1 cellular context compared by ENCODE assay signal in genomic region chr17:63519972-63520882, GRCh38.
TF ChIP-seq lines count a peak whose summit lies in the region.

No MANE protein-coding gene starts in this region.

TF ChIP-seq in HepG2, 621 proteins besides CTCF, POLR2A, EP300 and RAD21 (continued from another document and continues in another):
- TF ChIP-seq, protein P1, sequence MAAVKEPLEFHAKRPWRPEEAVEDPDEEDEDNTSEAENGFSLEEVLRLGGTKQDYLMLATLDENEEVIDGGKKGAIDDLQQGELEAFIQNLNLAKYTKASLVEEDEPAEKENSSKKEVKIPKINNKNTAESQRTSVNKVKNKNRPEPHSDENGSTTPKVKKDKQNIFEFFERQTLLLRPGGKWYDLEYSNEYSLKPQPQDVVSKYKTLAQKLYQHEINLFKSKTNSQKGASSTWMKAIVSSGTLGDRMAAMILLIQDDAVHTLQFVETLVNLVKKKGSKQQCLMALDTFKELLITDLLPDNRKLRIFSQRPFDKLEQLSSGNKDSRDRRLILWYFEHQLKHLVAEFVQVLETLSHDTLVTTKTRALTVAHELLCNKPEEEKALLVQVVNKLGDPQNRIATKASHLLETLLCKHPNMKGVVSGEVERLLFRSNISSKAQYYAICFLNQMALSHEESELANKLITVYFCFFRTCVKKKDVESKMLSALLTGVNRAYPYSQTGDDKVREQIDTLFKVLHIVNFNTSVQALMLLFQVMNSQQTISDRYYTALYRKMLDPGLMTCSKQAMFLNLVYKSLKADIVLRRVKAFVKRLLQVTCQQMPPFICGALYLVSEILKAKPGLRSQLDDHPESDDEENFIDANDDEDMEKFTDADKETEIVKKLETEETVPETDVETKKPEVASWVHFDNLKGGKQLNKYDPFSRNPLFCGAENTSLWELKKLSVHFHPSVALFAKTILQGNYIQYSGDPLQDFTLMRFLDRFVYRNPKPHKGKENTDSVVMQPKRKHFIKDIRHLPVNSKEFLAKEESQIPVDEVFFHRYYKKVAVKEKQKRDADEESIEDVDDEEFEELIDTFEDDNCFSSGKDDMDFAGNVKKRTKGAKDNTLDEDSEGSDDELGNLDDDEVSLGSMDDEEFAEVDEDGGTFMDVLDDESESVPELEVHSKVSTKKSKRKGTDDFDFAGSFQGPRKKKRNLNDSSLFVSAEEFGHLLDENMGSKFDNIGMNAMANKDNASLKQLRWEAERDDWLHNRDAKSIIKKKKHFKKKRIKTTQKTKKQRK (IDR thresholded peaks at IDR 0.05; ENCODE audit: low read length), result no peak
- TF ChIP-seq, protein P2, sequence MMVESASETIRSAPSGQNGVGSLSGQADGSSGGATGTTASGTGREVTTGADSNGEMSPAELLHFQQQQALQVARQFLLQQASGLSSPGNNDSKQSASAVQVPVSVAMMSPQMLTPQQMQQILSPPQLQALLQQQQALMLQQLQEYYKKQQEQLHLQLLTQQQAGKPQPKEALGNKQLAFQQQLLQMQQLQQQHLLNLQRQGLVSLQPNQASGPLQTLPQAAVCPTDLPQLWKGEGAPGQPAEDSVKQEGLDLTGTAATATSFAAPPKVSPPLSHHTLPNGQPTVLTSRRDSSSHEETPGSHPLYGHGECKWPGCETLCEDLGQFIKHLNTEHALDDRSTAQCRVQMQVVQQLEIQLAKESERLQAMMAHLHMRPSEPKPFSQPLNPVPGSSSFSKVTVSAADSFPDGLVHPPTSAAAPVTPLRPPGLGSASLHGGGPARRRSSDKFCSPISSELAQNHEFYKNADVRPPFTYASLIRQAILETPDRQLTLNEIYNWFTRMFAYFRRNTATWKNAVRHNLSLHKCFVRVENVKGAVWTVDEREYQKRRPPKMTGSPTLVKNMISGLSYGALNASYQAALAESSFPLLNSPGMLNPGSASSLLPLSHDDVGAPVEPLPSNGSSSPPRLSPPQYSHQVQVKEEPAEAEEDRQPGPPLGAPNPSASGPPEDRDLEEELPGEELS (CRISPR knock-in tag; IDR thresholded peaks at IDR 0.05), result peak; percentile 92
- TF ChIP-seq ZIK1 (CRISPR knock-in tag; IDR thresholded peaks at IDR 0.05; ENCODE audit: borderline replicate concordance, low read depth), result no peak; the same call in 1 of the 2 replicates
- TF ChIP-seq FOXK1 (CRISPR knock-in tag; IDR thresholded peaks at IDR 0.05; ENCODE audit: borderline replicate concordance, low read depth), result peak; percentile 46; the same call in 1 of the 2 replicates
- no peak for TF ChIP-seq ZNF616 (CRISPR knock-in tag; IDR thresholded peaks at IDR 0.05; ENCODE audit: low read depth)
- TF ChIP-seq HDAC2 (CRISPR knock-in tag; IDR thresholded peaks at IDR 0.05), result peak; percentile 95
- TF ChIP-seq ZNF746 (CRISPR knock-in tag; IDR thresholded peaks at IDR 0.05), result peak; percentile 95
- peak; percentile 65; the same call in 1 of the 2 replicates for TF ChIP-seq ZNF430 (CRISPR knock-in tag; IDR thresholded peaks at IDR 0.05)
- peak; percentile 67; the same call in 1 of the 2 replicates for TF ChIP-seq NCOA1 (CRISPR knock-in tag; IDR thresholded peaks at IDR 0.05)
- TF ChIP-seq ZBTB25 (CRISPR knock-in tag; IDR thresholded peaks at IDR 0.05), result no peak
- no peak for TF ChIP-seq CBX1 (IDR thresholded peaks at IDR 0.05; ENCODE audit: low read depth)
- TF ChIP-seq, protein P3, sequence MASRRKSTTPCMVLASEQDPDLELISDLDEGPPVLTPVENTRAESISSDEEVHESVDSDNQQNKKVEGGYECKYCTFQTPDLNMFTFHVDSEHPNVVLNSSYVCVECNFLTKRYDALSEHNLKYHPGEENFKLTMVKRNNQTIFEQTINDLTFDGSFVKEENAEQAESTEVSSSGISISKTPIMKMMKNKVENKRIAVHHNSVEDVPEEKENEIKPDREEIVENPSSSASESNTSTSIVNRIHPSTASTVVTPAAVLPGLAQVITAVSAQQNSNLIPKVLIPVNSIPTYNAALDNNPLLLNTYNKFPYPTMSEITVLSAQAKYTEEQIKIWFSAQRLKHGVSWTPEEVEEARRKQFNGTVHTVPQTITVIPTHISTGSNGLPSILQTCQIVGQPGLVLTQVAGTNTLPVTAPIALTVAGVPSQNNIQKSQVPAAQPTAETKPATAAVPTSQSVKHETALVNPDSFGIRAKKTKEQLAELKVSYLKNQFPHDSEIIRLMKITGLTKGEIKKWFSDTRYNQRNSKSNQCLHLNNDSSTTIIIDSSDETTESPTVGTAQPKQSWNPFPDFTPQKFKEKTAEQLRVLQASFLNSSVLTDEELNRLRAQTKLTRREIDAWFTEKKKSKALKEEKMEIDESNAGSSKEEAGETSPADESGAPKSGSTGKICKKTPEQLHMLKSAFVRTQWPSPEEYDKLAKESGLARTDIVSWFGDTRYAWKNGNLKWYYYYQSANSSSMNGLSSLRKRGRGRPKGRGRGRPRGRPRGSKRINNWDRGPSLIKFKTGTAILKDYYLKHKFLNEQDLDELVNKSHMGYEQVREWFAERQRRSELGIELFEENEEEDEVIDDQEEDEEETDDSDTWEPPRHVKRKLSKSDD (CRISPR knock-in tag; IDR thresholded peaks at IDR 0.05; ENCODE audit: low read depth), result peak; percentile 76; the same call in 1 of the 2 replicates
- TF ChIP-seq PITX1 (CRISPR knock-in tag; IDR thresholded peaks at IDR 0.05), result peak; percentile 92
- TF ChIP-seq TGIF2 (CRISPR knock-in tag; IDR thresholded peaks at IDR 0.05), result peak; percentile 51; the same call in 1 of the 2 replicates
- no peak for TF ChIP-seq NBN (conservative IDR thresholded peaks at IDR 0.05)
- TF ChIP-seq, protein P4, sequence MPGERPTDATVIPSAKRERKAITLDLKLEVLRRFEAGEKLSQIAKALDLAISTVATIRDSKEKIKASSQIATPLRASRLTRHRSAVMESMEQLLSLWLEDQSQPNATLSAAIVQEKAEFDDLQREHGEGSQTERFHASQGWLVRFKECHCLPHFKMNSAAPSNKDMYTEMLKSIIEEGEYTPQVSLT (CRISPR knock-in tag; IDR thresholded peaks at IDR 0.05; ENCODE audit: borderline replicate concordance, low read depth), result no peak; the same call in 1 of the 2 replicates
- TF ChIP-seq ZNF230 (CRISPR knock-in tag; IDR thresholded peaks at IDR 0.05), result no peak
- TF ChIP-seq NR2F2 (IDR thresholded peaks at IDR 0.05; ENCODE audit: borderline replicate concordance, low read depth), result peak; percentile 46; the same call in 1 of the 2 replicates
- peak; percentile 70; the same call in 1 of the 2 replicates for TF ChIP-seq CBX5 (CRISPR knock-in tag; IDR thresholded peaks at IDR 0.05; ENCODE audit: borderline replicate concordance)
- no peak for TF ChIP-seq AGO1 (IDR thresholded peaks at IDR 0.05; ENCODE audit: low read depth, low read length, poor library complexity, severe bottlenecking)
- TF ChIP-seq ZNF605 (CRISPR knock-in tag; IDR thresholded peaks at IDR 0.05), result peak; percentile 80; the same call in 1 of the 2 replicates
- TF ChIP-seq, protein P5, sequence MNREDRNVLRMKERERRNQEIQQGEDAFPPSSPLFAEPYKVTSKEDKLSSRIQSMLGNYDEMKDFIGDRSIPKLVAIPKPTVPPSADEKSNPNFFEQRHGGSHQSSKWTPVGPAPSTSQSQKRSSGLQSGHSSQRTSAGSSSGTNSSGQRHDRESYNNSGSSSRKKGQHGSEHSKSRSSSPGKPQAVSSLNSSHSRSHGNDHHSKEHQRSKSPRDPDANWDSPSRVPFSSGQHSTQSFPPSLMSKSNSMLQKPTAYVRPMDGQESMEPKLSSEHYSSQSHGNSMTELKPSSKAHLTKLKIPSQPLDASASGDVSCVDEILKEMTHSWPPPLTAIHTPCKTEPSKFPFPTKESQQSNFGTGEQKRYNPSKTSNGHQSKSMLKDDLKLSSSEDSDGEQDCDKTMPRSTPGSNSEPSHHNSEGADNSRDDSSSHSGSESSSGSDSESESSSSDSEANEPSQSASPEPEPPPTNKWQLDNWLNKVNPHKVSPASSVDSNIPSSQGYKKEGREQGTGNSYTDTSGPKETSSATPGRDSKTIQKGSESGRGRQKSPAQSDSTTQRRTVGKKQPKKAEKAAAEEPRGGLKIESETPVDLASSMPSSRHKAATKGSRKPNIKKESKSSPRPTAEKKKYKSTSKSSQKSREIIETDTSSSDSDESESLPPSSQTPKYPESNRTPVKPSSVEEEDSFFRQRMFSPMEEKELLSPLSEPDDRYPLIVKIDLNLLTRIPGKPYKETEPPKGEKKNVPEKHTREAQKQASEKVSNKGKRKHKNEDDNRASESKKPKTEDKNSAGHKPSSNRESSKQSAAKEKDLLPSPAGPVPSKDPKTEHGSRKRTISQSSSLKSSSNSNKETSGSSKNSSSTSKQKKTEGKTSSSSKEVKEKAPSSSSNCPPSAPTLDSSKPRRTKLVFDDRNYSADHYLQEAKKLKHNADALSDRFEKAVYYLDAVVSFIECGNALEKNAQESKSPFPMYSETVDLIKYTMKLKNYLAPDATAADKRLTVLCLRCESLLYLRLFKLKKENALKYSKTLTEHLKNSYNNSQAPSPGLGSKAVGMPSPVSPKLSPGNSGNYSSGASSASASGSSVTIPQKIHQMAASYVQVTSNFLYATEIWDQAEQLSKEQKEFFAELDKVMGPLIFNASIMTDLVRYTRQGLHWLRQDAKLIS (CRISPR knock-in tag; IDR thresholded peaks at IDR 0.05), result no peak
- peak; percentile 70 for TF ChIP-seq RFX1 (IDR thresholded peaks at IDR 0.05)
- TF ChIP-seq FIP1L1 (IDR thresholded peaks at IDR 0.05; ENCODE audit: borderline replicate concordance, insufficient read depth, low read depth, low read length), result no peak
- peak; percentile 94 for TF ChIP-seq REPIN1 (CRISPR knock-in tag; IDR thresholded peaks at IDR 0.05; ENCODE audit: borderline replicate concordance, low read depth)
- TF ChIP-seq, protein P6, sequence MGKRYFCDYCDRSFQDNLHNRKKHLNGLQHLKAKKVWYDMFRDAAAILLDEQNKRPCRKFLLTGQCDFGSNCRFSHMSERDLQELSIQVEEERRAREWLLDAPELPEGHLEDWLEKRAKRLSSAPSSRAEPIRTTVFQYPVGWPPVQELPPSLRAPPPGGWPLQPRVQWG (CRISPR knock-in tag; IDR thresholded peaks at IDR 0.05; ENCODE audit: borderline replicate concordance, low read depth), result no peak
- 0 out of 2 replicates have a peak, but pooled peaks have one; percentile 27 for TF ChIP-seq JUN (CRISPR knock-in tag; IDR thresholded peaks at IDR 0.05)
- TF ChIP-seq CBFB (CRISPR knock-in tag; IDR thresholded peaks at IDR 0.05), result no peak
- TF ChIP-seq ZBTB26 (CRISPR knock-in tag; IDR thresholded peaks at IDR 0.05; ENCODE audit: borderline replicate concordance), result peak; percentile 97
- 0 out of 2 replicates have a peak, but pooled peaks have one; percentile 33 for TF ChIP-seq ATF2 (CRISPR knock-in tag; IDR thresholded peaks at IDR 0.05)
- TF ChIP-seq, protein P7, sequence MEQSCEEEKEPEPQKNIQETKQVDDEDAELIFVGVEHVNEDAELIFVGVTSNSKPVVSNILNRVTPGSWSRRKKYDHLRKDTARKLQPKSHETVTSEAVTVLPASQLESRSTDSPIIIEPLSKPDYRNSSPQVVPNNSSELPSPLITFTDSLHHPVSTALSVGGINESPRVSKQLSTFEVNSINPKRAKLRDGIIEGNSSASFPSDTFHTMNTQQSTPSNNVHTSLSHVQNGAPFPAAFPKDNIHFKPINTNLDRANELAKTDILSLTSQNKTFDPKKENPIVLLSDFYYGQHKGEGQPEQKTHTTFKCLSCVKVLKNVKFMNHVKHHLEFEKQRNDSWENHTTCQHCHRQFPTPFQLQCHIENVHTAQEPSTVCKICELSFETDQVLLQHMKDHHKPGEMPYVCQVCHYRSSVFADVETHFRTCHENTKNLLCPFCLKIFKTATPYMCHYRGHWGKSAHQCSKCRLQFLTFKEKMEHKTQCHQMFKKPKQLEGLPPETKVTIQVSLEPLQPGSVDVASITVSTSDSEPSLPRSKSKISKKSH (CRISPR knock-in tag; IDR thresholded peaks at IDR 0.05; ENCODE audit: borderline replicate concordance), result peak; percentile 49; the same call in 1 of the 2 replicates
- peak; percentile 70; the same call in 1 of the 2 replicates for TF ChIP-seq TFE3 (CRISPR knock-in tag; IDR thresholded peaks at IDR 0.05)
